ENCODE assay signal across 22 cellular contexts in the genomic region with DNA sequence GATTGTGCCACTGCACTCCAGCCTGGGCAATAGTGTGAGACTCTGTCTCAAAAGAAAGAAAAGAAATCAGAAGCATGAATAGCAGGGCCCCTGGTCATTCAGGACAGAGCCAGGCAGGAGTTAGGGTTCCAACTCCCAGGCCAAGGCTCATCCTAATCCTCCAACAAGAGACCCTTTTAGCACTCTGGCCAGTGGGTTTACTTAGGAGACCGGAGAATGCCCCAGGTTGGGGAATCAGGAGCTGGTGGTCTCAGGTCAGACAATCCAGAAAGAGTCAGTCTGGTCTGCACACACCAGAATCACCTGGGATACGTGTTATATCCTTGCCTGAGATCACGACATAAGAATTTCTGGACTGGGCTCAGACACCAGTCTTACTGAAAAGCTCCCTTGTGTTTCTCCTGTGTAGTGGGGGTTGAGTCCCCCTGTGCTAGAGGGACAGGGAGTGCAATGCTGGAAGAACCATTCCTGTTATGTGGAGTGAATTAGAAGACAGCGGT. TPM values are rescaled to one million over a fixed set of nuclear protein-coding genes. Genes with fewer than 3 reads are reported as not detected.
"Had no signal": no experiment of that assay in that cellular context is flagged by ENCODE, and none has a peak within 500 bp of the region (broad histone marks: within the 10 kb centered on the region; RNA-seq: fewer than 3 reads in every experiment).

No MANE protein-coding gene starts in this region.

- H2AFZ ChIP-seq: parathyroid adenoma had no signal

- DNase-seq: activated CD4-positive, alpha-beta T cell treated with anti-CD3 and anti-CD28 coated beads, Interleukin-2, amount 50 U/mL, for 4 hours; activated CD4-positive, CD25-positive, alpha-beta regulatory T cell treated with anti-CD3 and anti-CD28 coated beads, Interleukin-2, amount 50 U/mL, for 72 hours; activated naive CD4-positive, alpha-beta T cell treated with anti-CD3 and anti-CD28 coated beads, Interleukin-2, amount 10 ng/mL, durations not matched to agents 7 days and 5 days; hippocampal formation; kidney glomerular epithelial cell; left ventricle myocardium superior; midbrain; stimulated activated CD4-positive, alpha-beta T cell treated with anti-CD3 and anti-CD28 coated beads, Interleukin-15, amount 100 ng/mL, for 24 hours; stimulated activated CD4-positive, alpha-beta T cell treated with anti-CD3 and anti-CD28 coated beads, Interleukin-4, amount 100 ng/mL, for 1 hour; stimulated activated naive B cell treated with anti-CD40 and anti-IgM and Interleukin-4, amounts not matched to agents 10 μg/mL and 1 μg/mL and 100 μg/mL, for 72 hours; T-helper 1 cell; T1000; transverse colon had no signal

- H3K9ac ChIP-seq: parathyroid adenoma had no signal

- H3K27ac ChIP-seq: parathyroid adenoma, transverse colon had no signal

- H3K36me3 Mint-ChIP-seq: activated naive CD4-positive, alpha-beta T cell treated with anti-CD3 and anti-CD28 coated beads, Interleukin-2, amount 10 ng/mL, durations not matched to agents 7 days and 5 days; stimulated activated naive B cell treated with anti-CD40 and anti-IgM and Interleukin-4, amounts not matched to agents 10 μg/mL and 1 μg/mL and 100 μg/mL, for 72 hours had no signal

- FAIRE-seq: colon had no signal

- H3K36me3 ChIP-seq: transverse colon had no signal

- H3K9me3 ChIP-seq: transverse colon had no signal

- H3K4me3 Mint-ChIP-seq: activated naive CD4-positive, alpha-beta T cell treated with anti-CD3 and anti-CD28 coated beads, Interleukin-2, amount 10 ng/mL, durations not matched to agents 7 days and 5 days; activated T-helper 17 cell treated with anti-CD3 and anti-CD28 coated beads, Interleukin-2, amount 50 U/mL, for 72 hours; stimulated activated naive B cell treated with anti-CD40 and anti-IgM and Interleukin-4, amounts not matched to agents 10 μg/mL and 1 μg/mL and 100 μg/mL, for 72 hours had no signal

- H3K4me3 ChIP-seq: transverse colon had no signal

- H3K9me3 Mint-ChIP-seq: activated naive CD4-positive, alpha-beta T cell treated with anti-CD3 and anti-CD28 coated beads, Interleukin-2, amount 10 ng/mL, durations not matched to agents 7 days and 5 days; activated T-helper 17 cell treated with anti-CD3 and anti-CD28 coated beads, Interleukin-2, amount 50 U/mL, for 72 hours; stimulated activated naive B cell treated with anti-CD40 and anti-IgM and Interleukin-4, amounts not matched to agents 10 μg/mL and 1 μg/mL and 100 μg/mL, for 72 hours had no signal

- H3K79me2 ChIP-seq: parathyroid adenoma had no signal

- H3K27ac Mint-ChIP-seq: activated naive CD4-positive, alpha-beta T cell treated with anti-CD3 and anti-CD28 coated beads, Interleukin-2, amount 10 ng/mL, durations not matched to agents 7 days and 5 days; activated T-helper 17 cell treated with anti-CD3 and anti-CD28 coated beads, Interleukin-2, amount 50 U/mL, for 72 hours; stimulated activated naive B cell treated with anti-CD40 and anti-IgM and Interleukin-4, amounts not matched to agents 10 μg/mL and 1 μg/mL and 100 μg/mL, for 72 hours had no signal

- ATAC-seq: activated T-helper 17 cell treated with anti-CD3 and anti-CD28 coated beads, Interleukin-2, amount 50 U/mL, for 72 hours; esophagus mucosa; left ventricle myocardium superior; SK-N-SH treated with all-trans-retinoic acid at 6 μM for 48 hours; stimulated activated naive B cell treated with anti-CD40 and anti-IgM and Interleukin-4, amounts not matched to agents 10 μg/mL and 1 μg/mL and 100 μg/mL, for 72 hours had no signal

- H3K4me1 Mint-ChIP-seq: activated naive CD4-positive, alpha-beta T cell treated with anti-CD3 and anti-CD28 coated beads, Interleukin-2, amount 10 ng/mL, durations not matched to agents 7 days and 5 days had no signal

RNA-seq across cellular contexts. Expression of a gene that starts 48.7 kb away (rescaled TPM):
- total RNA-seq: cardiac septum, esophagus mucosa, left ventricle myocardium superior, myocyte, skeletal muscle tissue, subcutaneous adipose tissue, transverse colon had no signal
